Comparison of ENCODE assay signal across 13 cellular contexts in the genomic region with DNA sequence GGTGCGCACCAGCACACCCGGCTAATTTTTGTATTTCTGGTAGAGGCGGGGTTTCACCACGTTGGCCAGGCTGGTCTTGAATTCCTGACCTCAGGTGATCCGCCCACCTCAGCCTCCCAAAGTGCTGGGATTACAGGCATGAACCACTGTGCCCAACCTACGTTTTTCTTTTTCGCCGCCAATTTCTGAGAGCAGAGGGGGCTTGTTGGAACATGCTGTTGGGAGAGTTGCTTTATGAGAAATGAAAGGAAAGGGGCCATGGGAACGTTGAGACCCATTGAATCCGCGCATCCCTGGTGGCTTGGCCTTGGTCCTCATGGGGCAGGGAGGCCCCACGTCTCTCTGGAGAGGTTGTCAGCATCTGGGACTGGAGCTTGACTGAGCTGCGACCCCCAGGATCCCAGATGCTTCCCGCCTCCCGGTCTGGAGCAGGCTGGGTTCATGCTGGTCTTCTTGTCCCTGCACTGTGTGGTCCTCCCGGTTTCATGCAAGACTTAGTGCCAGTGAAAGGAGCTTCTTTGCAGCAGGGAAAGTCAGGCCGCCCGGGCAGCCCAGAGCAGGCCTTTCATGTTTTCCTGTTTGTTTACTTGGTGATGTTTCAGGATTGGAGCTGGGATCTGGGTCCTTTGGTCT. TPM values are rescaled to one million over a fixed set of nuclear protein-coding genes. Genes with fewer than 3 reads are reported as not detected.
DNase-seq lines count a peak whose midpoint lies in the region; ATAC-seq, FAIRE-seq and TF ChIP-seq lines count a peak whose summit lies in the region.
"Had no signal": no experiment of that assay in that cellular context is flagged by ENCODE, and none has a peak within 500 bp of the region (broad histone marks: within the 10 kb centered on the region; RNA-seq: fewer than 3 reads in every experiment).

No MANE protein-coding gene starts in this region.

- TF ChIP-seq CTCF in HepG2 (CRISPR knock-in tag; IDR thresholded peaks at IDR 0.05): no peak
- no peak for TF ChIP-seq CTCF in right lobe of liver (IDR thresholded peaks at IDR 0.05)
- no peak for TF ChIP-seq CTCF in lower leg skin (IDR thresholded peaks at IDR 0.05)

- in situ Hi-C loops in HepG2 (cut with HindIII; ENCODE audit: extremely low pct_ligation_motif_present, low pct_unique_long_range_greater_than_20kb): no loop called here

- ATAC-seq in HepG2 (peak; percentile 16; the same call in 1 of the 3 replicates), right lobe of liver (no peak), GM21619 (IDR thresholded peaks at IDR 0.05; ENCODE audit: unreplicated experiment) (no peak), GM19455 (IDR thresholded peaks at IDR 0.05; ENCODE audit: unreplicated experiment) (no peak)
- ATAC-seq in naive thymus-derived CD8-positive, alpha-beta T cell: no peak

- H3K36me3 ChIP-seq in HepG2 (replicated peaks in 1 of 2; ENCODE audit: control insufficient read depth in 1 of 2, insufficient read depth in 2 of 2, low read length in 2 of 2) (no peaks in the 10 kb centered on the region), right lobe of liver (no peaks in the 10 kb centered on the region)

- H3K4me3 ChIP-seq in HepG2 (replicated peaks in 1 of 3; ENCODE audit: insufficient read depth in 1 of 3, low read depth in 2 of 3, low read length in 3 of 3) (no peak overlapping the region), right lobe of liver (no peak overlapping the region), lower leg skin (ENCODE audit: low read depth, poor library complexity, severe bottlenecking) (no peak overlapping the region)

- TF ChIP-seq RAD21 in HepG2 (CRISPR knock-in tag; IDR thresholded peaks at IDR 0.05): no peak

- H3K27ac Mint-ChIP-seq in naive thymus-derived CD8-positive, alpha-beta T cell: peak overlapping the region in 4 of 10 donors; percentile 31 to 53 (median 44)
- H3K27ac Mint-ChIP-seq: nephron progenitor cell had no signal

- H3K79me2 ChIP-seq in HepG2 (ENCODE audit: insufficient read depth, low read length): no peaks in the 10 kb centered on the region

- intact Hi-C loops in HepG2 (cut with micrococcal nuclease; ENCODE audit: unreplicated experiment): no loop called here
- intact Hi-C loops in right lobe of liver (cut with DNase I): no loop called here
- intact Hi-C loops in lower leg skin (cut with DNase I; ENCODE audit: low total_unique reads): no loop called here

- no peaks in the 10 kb centered on the region for H3K9me3 Mint-ChIP-seq in naive thymus-derived CD8-positive, alpha-beta T cell
- H3K9me3 Mint-ChIP-seq: nephron progenitor cell had no signal

- BruUV-seq in HepG2 (replicated peaks; lab: Mats Ljungman, UMichigan): no TSS peak

- no peak overlapping the region for H3K27ac ChIP-seq in HepG2 (ENCODE audit: extremely low read length, insufficient read depth, low read length)
- no peak overlapping the region for H3K27ac ChIP-seq in right lobe of liver
- peak overlapping the region; percentile 22 for H3K27ac ChIP-seq in angular gyrus (ENCODE audit: low read depth, low read length)

- H3K27me3 ChIP-seq in HepG2 (ENCODE audit: control insufficient read depth in 1 of 2, insufficient read depth in 2 of 2, low read length in 2 of 2): peaks cover 16 to 84% of the 10 kb centered on the region in 2 experiments
- no peaks in the 10 kb centered on the region for H3K27me3 ChIP-seq in right lobe of liver

- TF ChIP-seq EP300 in HepG2 (IDR thresholded peaks at IDR 0.05; ENCODE audit: low read depth in 2 of 2, low read length in 2 of 2) (no peak), HepG2 (CRISPR knock-in tag; IDR thresholded peaks at IDR 0.05; ENCODE audit: borderline replicate concordance) (no peak)

- H3K4me1 ChIP-seq in HepG2 (ENCODE audit: insufficient read depth, low read length) (peaks cover under 1% of the 10 kb centered on the region; the same call in 1 of the 2 replicates), right lobe of liver (no peaks in the 10 kb centered on the region)

- no peak overlapping the region for H3K9ac ChIP-seq in HepG2 (ENCODE audit: insufficient read depth, low read depth, low read length)

- H3K9me3 ChIP-seq in HepG2 (ENCODE audit: low read length): no peaks in the 10 kb centered on the region
- no peaks in the 10 kb centered on the region for H3K9me3 ChIP-seq in right lobe of liver

- H2AFZ ChIP-seq in HepG2 (ENCODE audit: low read length): no peak overlapping the region

- peaks cover 9 to 35% (median 25%) of the 10 kb centered on the region in 5 donors for H3K27me3 Mint-ChIP-seq in naive thymus-derived CD8-positive, alpha-beta T cell

- WGBS in HepG2 (ENCODE audit: low lambda C conversion rate): 44% methylated on average over 18 of the region's 18 CpGs
- 69% methylated on average over 11 of the region's 18 CpGs for WGBS in right lobe of liver (ENCODE audit: insufficient coverage, low coverage, low lambda C conversion rate, missing lambda C conversion rate)
- 49 to 54% methylated on average over 18 of the region's 18 CpGs for WGBS in lower leg skin, 2 donors

- no peak for TF ChIP-seq POLR2A in HepG2 (IDR thresholded peaks at IDR 0.05; ENCODE audit: insufficient read depth in 1 of 2, low read depth in 2 of 2, low read length in 2 of 2)
- no peak for TF ChIP-seq POLR2A in right lobe of liver (IDR thresholded peaks at IDR 0.05)
- TF ChIP-seq POLR2A in lower leg skin (IDR thresholded peaks at IDR 0.05): no peak

- DNase-seq in HepG2 (ENCODE audit: low spot score) (no peak), right lobe of liver (no peak), AG20443 (ENCODE audit: low spot score) (no peak), lower leg skin (ENCODE audit: low spot score in 2 of 2) (no peak)
- no peak for DNase-seq in naive thymus-derived CD8-positive, alpha-beta T cell
- DNase-seq: activated CD4-positive, alpha-beta T cell treated with anti-CD3 and anti-CD28 coated beads, Interleukin-2, amount 50 U/mL, for 1 hour; activated naive CD4-positive, alpha-beta T cell; nephron progenitor cell; stimulated activated CD4-positive, alpha-beta T cell treated with anti-CD3 and anti-CD28 coated beads, Interleukin-12 subunit alpha, Interleukin-12 subunit beta, amount 100 ng/mL, for 4 hours had no signal

- H3K4me3 Mint-ChIP-seq in naive thymus-derived CD8-positive, alpha-beta T cell: peak overlapping the region in 8 of 10 donors; percentile 11 to 71 (median 38)

- H3K36me3 Mint-ChIP-seq in naive thymus-derived CD8-positive, alpha-beta T cell: no peaks in the 10 kb centered on the region

- POLR2A ChIA-PET in HepG2 (lab: Yijun Ruan, JAX): no interaction called here
- POLR2A ChIA-PET in naive thymus-derived CD8-positive, alpha-beta T cell (lab: Charles Lee): no interaction called here

- CTCF ChIA-PET in HepG2 (lab: Yijun Ruan, JAX; ENCODE audit: low intra/inter-chr PET ratio, low total read pairs): no interaction called here

- peaks cover 10 to 39% (median 21%) of the 10 kb centered on the region in 4 donors for H3K4me1 Mint-ChIP-seq in naive thymus-derived CD8-positive, alpha-beta T cell

- H4K20me1 ChIP-seq in HepG2 (ENCODE audit: insufficient read depth, low read length): no peaks in the 10 kb centered on the region

- no peak for FAIRE-seq in HepG2 (lab: Jason Lieb, UNC)
- FAIRE-seq: islet of Langerhans had no signal

- no peak overlapping the region for H3K4me2 ChIP-seq in HepG2 (ENCODE audit: low read depth, low read length)

TF ChIP-seq in HepG2, 621 proteins besides CTCF, POLR2A, EP300 and RAD21 (continues in another document):
- no peak for TF ChIP-seq MTF2 (CRISPR knock-in tag; IDR thresholded peaks at IDR 0.05; ENCODE audit: borderline replicate concordance)
- no peak for TF ChIP-seq BCL6 (CRISPR knock-in tag; IDR thresholded peaks at IDR 0.05)
- no peak for TF ChIP-seq MLLT10 (CRISPR knock-in tag; IDR thresholded peaks at IDR 0.05)

RNA-seq across cellular contexts. Expression of a gene that starts 22.8 kb away (rescaled TPM):
- total RNA-seq in HepG2 (2016; rRNA removed; fragmentation: Illumina TruSeq; extraction: Trizol) (0.14 and 0.31 TPM in 2 replicates), right lobe of liver (10 to 100 TPM in 3 of 6 experiments, 1 to 10 TPM in 3; 2.9 to 14.8 (median 8.9) TPM), lower leg skin (100 to 1,000 TPM in 1 of 4 donors, 10 to 100 TPM in 3; 48.0 to 105 (median 69.5) TPM)
- not detected in 2 replicates for total RNA-seq in HepG2 (2016; cell fraction: cytosol; rRNA removed; fragmentation: Illumina TruSeq; extraction: Trizol; ENCODE audit: low read depth)
- 0.15 TPM in 2 replicates for total RNA-seq in HepG2 (2016; cell fraction: insoluble cytoplasmic fraction; rRNA removed; fragmentation: Illumina TruSeq; extraction: Trizol)
- total RNA-seq in HepG2 (2016; cell fraction: membrane; rRNA removed; fragmentation: Illumina TruSeq; extraction: Trizol): not detected in 2 replicates
- total RNA-seq in HepG2 (2016; cell fraction: nucleus; rRNA removed; fragmentation: Illumina TruSeq; extraction: Trizol): not detected in 2 replicates
- 0.04 and 0.25 TPM in 2 replicates for polyA plus RNA-seq in HepG2 (2011; rRNA removed)
- 0.05 and 0.15 TPM in 2 replicates for polyA plus RNA-seq in HepG2 (2011; cell fraction: cytosol; rRNA removed)
- 0.08 and 0.17 TPM in 2 replicates for polyA plus RNA-seq in HepG2 (2011; cell fraction: nucleus; rRNA removed)
- 0.07 and 0.31 TPM in 2 replicates for polyA plus RNA-seq in HepG2 (2012)
- not detected in 2 replicates for polyA plus RNA-seq in HepG2 (2016; cell fraction: cytosol; fragmentation: Illumina TruSeq; extraction: Trizol; ENCODE audit: low read depth)
- polyA plus RNA-seq in HepG2 (2016; cell fraction: insoluble cytoplasmic fraction; fragmentation: Illumina TruSeq; extraction: Trizol; ENCODE audit: low read depth): not detected in 2 replicates
- not detected in 2 replicates for polyA plus RNA-seq in HepG2 (2016; cell fraction: membrane; fragmentation: Illumina TruSeq; extraction: Trizol; ENCODE audit: low read depth)
- polyA plus RNA-seq in HepG2 (2016; cell fraction: nucleus; fragmentation: Illumina TruSeq; extraction: Trizol; ENCODE audit: insufficient read depth, low read depth): 0.33 TPM in 1 of 2 replicates, not detected in the other
- 0.44 and 0.89 TPM in 2 replicates for polyA minus RNA-seq in HepG2 (2011; rRNA and poly(A)+ RNA removed; ENCODE audit: low replicate concordance)
- polyA minus RNA-seq in HepG2 (2011; cell fraction: cytosol; rRNA and poly(A)+ RNA removed): not detected in 2 replicates
- polyA minus RNA-seq in HepG2 (2011; cell fraction: nucleus; rRNA and poly(A)+ RNA removed): 0.25 and 0.77 TPM in 2 replicates
- not detected for total RNA-seq in naive thymus-derived CD8-positive, alpha-beta T cell
- under 1 TPM; 0.05 to 0.24 (median 0.07) TPM for polyA plus RNA-seq in naive thymus-derived CD8-positive, alpha-beta T cell
